ENCODE assay signal across 19 cellular contexts in genomic region chr20:25273046-25273445, GRCh38. TPM values are rescaled to one million over a fixed set of nuclear protein-coding genes. Genes with fewer than 3 reads are reported as not detected.
DNase-seq lines count a peak whose midpoint lies in the region; ATAC-seq, FAIRE-seq and TF ChIP-seq lines count a peak whose summit lies in the region.
"Had no signal": no experiment of that assay in that cellular context is flagged by ENCODE, and none has a peak within 500 bp of the region (broad histone marks: within the 10 kb centered on the region; RNA-seq: fewer than 3 reads in every experiment).

No MANE protein-coding gene starts in this region.

- no peak for FAIRE-seq in HepG2 (lab: Jason Lieb, UNC)
- FAIRE-seq: K562 had no signal

- no peak overlapping the region for H3K4me2 ChIP-seq in HepG2 (ENCODE audit: low read depth, low read length)
- H3K4me2 ChIP-seq in osteoblast (ENCODE audit: insufficient read depth, low read length), result no peak overlapping the region

- no peaks in the 10 kb centered on the region for H3K27me3 ChIP-seq in right lobe of liver
- H3K27me3 ChIP-seq in HepG2 (ENCODE audit: control insufficient read depth in 1 of 2, insufficient read depth in 2 of 2, low read length in 2 of 2), result no peaks in the 10 kb centered on the region
- H3K27me3 ChIP-seq in osteoblast (ENCODE audit: insufficient read depth, low read length), result no peaks in the 10 kb centered on the region
- no peaks in the 10 kb centered on the region for H3K27me3 ChIP-seq in transverse colon
- H3K27me3 ChIP-seq: brain microvascular endothelial cell, upper lobe of left lung had no signal

- H3K9ac ChIP-seq in HepG2 (ENCODE audit: insufficient read depth, low read depth, low read length), result no peak overlapping the region

- H3K4me3 ChIP-seq in right lobe of liver, result no peak overlapping the region
- no peak overlapping the region for H3K4me3 ChIP-seq in HepG2 (replicated peaks in 1 of 3; ENCODE audit: insufficient read depth in 1 of 3, low read depth in 2 of 3, low read length in 3 of 3)
- H3K4me3 ChIP-seq in osteoblast (ENCODE audit: insufficient read depth, low read length), result no peak overlapping the region
- no peak overlapping the region for H3K4me3 ChIP-seq in transverse colon
- H3K4me3 ChIP-seq: K562, upper lobe of left lung had no signal

- DNase-seq in right lobe of liver, result peak in 2 of 3 donors; percentile 11 to 30
- DNase-seq in HepG2 (ENCODE audit: low spot score), result no peak
- peak; percentile 28 for DNase-seq in Right ventricle myocardium inferior (ENCODE audit: missing footprints)
- peak; percentile 66 for DNase-seq in osteoblast (ENCODE audit: insufficient read length, low spot score, missing footprints)
- peak; percentile 3 for DNase-seq in transverse colon
- DNase-seq in NCI-H1436 (lab: John Stamatoyannopoulos, UW), result no peak
- DNase-seq in ACHN, result no peak
- no peak for DNase-seq in NCI-H1417 (lab: John Stamatoyannopoulos, UW)
- DNase-seq: activated CD4-positive, alpha-beta T cell treated with anti-CD3 and anti-CD28 coated beads for 48 hours; activated T-cell treated with anti-CD3 and anti-CD28 coated beads, Interleukin-2, amount 50 U/mL, for 48 hours; effector memory CD4-positive, alpha-beta T cell; kidney glomerular epithelial cell; NCI-H1105 treated with DMSO at 0.1 percent for 48 hours; PC-3; upper lobe of left lung had no signal

- CTCF ChIA-PET in HepG2 (lab: Yijun Ruan, JAX; ENCODE audit: low intra/inter-chr PET ratio, low total read pairs), result no interaction called here

- H3K79me2 ChIP-seq in HepG2 (ENCODE audit: insufficient read depth, low read length), result no peaks in the 10 kb centered on the region
- peaks cover 32% of the 10 kb centered on the region for H3K79me2 ChIP-seq in osteoblast (ENCODE audit: insufficient read depth, low read length)

- TF ChIP-seq EP300 in HepG2 (IDR thresholded peaks at IDR 0.05; ENCODE audit: low read depth in 2 of 2, low read length in 2 of 2) (no peak), HepG2 (CRISPR knock-in tag; IDR thresholded peaks at IDR 0.05; ENCODE audit: borderline replicate concordance) (no peak), transverse colon (IDR thresholded peaks at IDR 0.05; ENCODE audit: low read depth) (no peak)

- H3K4me1 ChIP-seq in right lobe of liver (no peaks in the 10 kb centered on the region), HepG2 (ENCODE audit: insufficient read depth, low read length) (no peaks in the 10 kb centered on the region), osteoblast (ENCODE audit: insufficient read depth, low read length) (no peaks in the 10 kb centered on the region), transverse colon (peaks cover 0 to 3% (median 1%) of the 10 kb centered on the region in 4 donors)
- H3K4me1 ChIP-seq: upper lobe of left lung had no signal

- ATAC-seq in right lobe of liver (no peak), HepG2 (no peak), Right ventricle myocardium inferior (no peak)
- ATAC-seq: HCT116, K562, PC-3, T-cell had no signal

- H2AFZ ChIP-seq in HepG2 (ENCODE audit: low read length) (no peak overlapping the region), osteoblast (ENCODE audit: low read length) (no peak overlapping the region)

- in situ Hi-C loops in HepG2 (cut with HindIII; ENCODE audit: extremely low pct_ligation_motif_present, low pct_unique_long_range_greater_than_20kb) (no loop called here), transverse colon (cut with MboI; ENCODE audit: low pct_ligation_motif_present in 1 of 4, low pct_unique_long_range_greater_than_20kb in 1 of 4, low sequenced_read_pairs in 3 of 4) (no loop called here), ACHN (cut with HindIII; ENCODE audit: low pct_ligation_motif_present, low pct_unique_long_range_greater_than_20kb, low sequenced_read_pairs) (no loop called here)

- TF ChIP-seq CTCF in right lobe of liver (IDR thresholded peaks at IDR 0.05) (no peak), HepG2 (CRISPR knock-in tag; IDR thresholded peaks at IDR 0.05) (no peak), osteoblast (IDR thresholded peaks at IDR 0.05; ENCODE audit: extremely low read depth, low read depth, low read length) (no peak), transverse colon (IDR thresholded peaks at IDR 0.05) (no peak)

- H3K27ac ChIP-seq in right lobe of liver, result no peak overlapping the region
- no peak overlapping the region for H3K27ac ChIP-seq in HepG2 (ENCODE audit: extremely low read length, insufficient read depth, low read length)
- no peak overlapping the region for H3K27ac ChIP-seq in osteoblast (ENCODE audit: low read depth, low read length)
- peak overlapping the region; percentile 43 to 72 (median 57) for H3K27ac ChIP-seq in transverse colon
- H3K27ac ChIP-seq: brain microvascular endothelial cell, upper lobe of left lung had no signal

- POLR2A ChIA-PET in HepG2 (lab: Yijun Ruan, JAX), result no interaction called here

- intact Hi-C loops in right lobe of liver (cut with DNase I) (loop anchor here in 1 of 2 donors (10.0 kb wide), 1 partner anchor 78 kb away; the partner anchor contains the start of gene ENTPD6), HepG2 (cut with micrococcal nuclease; ENCODE audit: unreplicated experiment) (no loop called here), Right ventricle myocardium inferior (cut with DNase I) (no loop called here), transverse colon (cut with DNase I; ENCODE audit: low total_unique reads) (no loop called here)

- H3K9me3 ChIP-seq in right lobe of liver (no peaks in the 10 kb centered on the region), HepG2 (ENCODE audit: low read length) (no peaks in the 10 kb centered on the region), osteoblast (ENCODE audit: low read depth, low read length) (no peaks in the 10 kb centered on the region), transverse colon (no peaks in the 10 kb centered on the region)
- H3K9me3 ChIP-seq: upper lobe of left lung had no signal

- peaks cover 0 to 5% (median 0%) of the 10 kb centered on the region in 4 donors for H3K36me3 ChIP-seq in right lobe of liver
- H3K36me3 ChIP-seq in HepG2 (replicated peaks in 1 of 2; ENCODE audit: control insufficient read depth in 1 of 2, insufficient read depth in 2 of 2, low read length in 2 of 2), result peaks cover 61 to 77% of the 10 kb centered on the region in 2 experiments
- H3K36me3 ChIP-seq in osteoblast (ENCODE audit: insufficient read depth, low read length), result peaks cover 80% of the 10 kb centered on the region
- H3K36me3 ChIP-seq in transverse colon, result peaks cover 0 to 64% (median 33%) of the 10 kb centered on the region in 4 donors

- 94% methylated on average over 3 of the region's 10 CpGs for WGBS in right lobe of liver (ENCODE audit: insufficient coverage, low coverage, low lambda C conversion rate, missing lambda C conversion rate)
- WGBS in HepG2 (ENCODE audit: low lambda C conversion rate), result 96% methylated on average over 8 of the region's 10 CpGs
- 88% methylated on average over 10 of the region's 10 CpGs; no CpG with 5 or more reads in 1 of the 2 donors for WGBS in transverse colon (ENCODE audit: low coverage in 1 of 2), 2 donors

- H4K20me1 ChIP-seq in HepG2 (ENCODE audit: insufficient read depth, low read length) (no peaks in the 10 kb centered on the region), osteoblast (ENCODE audit: insufficient read depth, low read length) (peaks cover 19% of the 10 kb centered on the region)

- no peak for TF ChIP-seq RAD21 in HepG2 (CRISPR knock-in tag; IDR thresholded peaks at IDR 0.05)

- TF ChIP-seq POLR2A in right lobe of liver (IDR thresholded peaks at IDR 0.05), result no peak
- no peak for TF ChIP-seq POLR2A in HepG2 (IDR thresholded peaks at IDR 0.05; ENCODE audit: insufficient read depth in 1 of 2, low read depth in 2 of 2, low read length in 2 of 2)
- no peak for TF ChIP-seq POLR2A in transverse colon (IDR thresholded peaks at IDR 0.05)

- no TSS peak for BruUV-seq in HepG2 (replicated peaks; lab: Mats Ljungman, UMichigan)

TF ChIP-seq in HepG2, 621 proteins besides CTCF, POLR2A, EP300 and RAD21 (continues in another document):
- no peak for TF ChIP-seq SIX4 (CRISPR knock-in tag; IDR thresholded peaks at IDR 0.05)

RNA-seq across cellular contexts. Expression of gene PYGB, which starts 25.2 kb away (rescaled TPM):
- 10 to 100 TPM in 3 of 6 experiments, 1 to 10 TPM in 3; 6.6 to 27.4 (median 13.2) TPM for total RNA-seq in right lobe of liver
- 82.0 and 86.3 TPM in 2 replicates for total RNA-seq in HepG2 (2016; rRNA removed; fragmentation: Illumina TruSeq; extraction: Trizol)
- 5.4 and 6.5 TPM in 2 replicates for total RNA-seq in HepG2 (2016; cell fraction: cytosol; rRNA removed; fragmentation: Illumina TruSeq; extraction: Trizol; ENCODE audit: low read depth)
- 69.1 and 89.6 TPM in 2 replicates for total RNA-seq in HepG2 (2016; cell fraction: insoluble cytoplasmic fraction; rRNA removed; fragmentation: Illumina TruSeq; extraction: Trizol)
- 18.0 and 19.5 TPM in 2 replicates for total RNA-seq in HepG2 (2016; cell fraction: membrane; rRNA removed; fragmentation: Illumina TruSeq; extraction: Trizol)
- total RNA-seq in HepG2 (2016; cell fraction: nucleus; rRNA removed; fragmentation: Illumina TruSeq; extraction: Trizol), result 59.8 and 63.0 TPM in 2 replicates
- polyA plus RNA-seq in HepG2 (2011; rRNA removed), result 24.2 and 37.5 TPM in 2 replicates
- 24.4 and 27.4 TPM in 2 replicates for polyA plus RNA-seq in HepG2 (2011; cell fraction: cytosol; rRNA removed)
- polyA plus RNA-seq in HepG2 (2011; cell fraction: nucleus; rRNA removed), result 111 and 112 TPM in 2 replicates
- polyA plus RNA-seq in HepG2 (2012), result 26.9 and 46.5 TPM in 2 replicates
- 3.5 TPM in 2 replicates for polyA plus RNA-seq in HepG2 (2016; cell fraction: cytosol; fragmentation: Illumina TruSeq; extraction: Trizol; ENCODE audit: low read depth)
- polyA plus RNA-seq in HepG2 (2016; cell fraction: insoluble cytoplasmic fraction; fragmentation: Illumina TruSeq; extraction: Trizol; ENCODE audit: low read depth), result 45.7 and 58.6 TPM in 2 replicates
- 7.2 and 9.8 TPM in 2 replicates for polyA plus RNA-seq in HepG2 (2016; cell fraction: membrane; fragmentation: Illumina TruSeq; extraction: Trizol; ENCODE audit: low read depth)
- 79.7 and 85.5 TPM in 2 replicates for polyA plus RNA-seq in HepG2 (2016; cell fraction: nucleus; fragmentation: Illumina TruSeq; extraction: Trizol; ENCODE audit: insufficient read depth, low read depth)
- polyA minus RNA-seq in HepG2 (2011; rRNA and poly(A)+ RNA removed; ENCODE audit: low replicate concordance), result 26.5 and 80.5 TPM in 2 replicates
- polyA minus RNA-seq in HepG2 (2011; cell fraction: cytosol; rRNA and poly(A)+ RNA removed), result 36.1 and 38.1 TPM in 2 replicates
- 27.9 and 31.3 TPM in 2 replicates for polyA minus RNA-seq in HepG2 (2011; cell fraction: nucleus; rRNA and poly(A)+ RNA removed)
- 174 TPM for total RNA-seq in Right ventricle myocardium inferior
- total RNA-seq in osteoblast, result 191 and 194 TPM in 2 replicates
- total RNA-seq in transverse colon, result 100 to 1,000 TPM; 195 to 554 (median 359) TPM

Comparison
In these comparisons a context has a peak if more than half of its experiments do, and no peak if none do; other contexts are left out.
1. DNase-seq: peak in right lobe of liver (2 of 3), Right ventricle myocardium inferior (single experiment), osteoblast (single experiment) and transverse colon (single experiment); none in HepG2 (single experiment), NCI-H1436 (single experiment), ACHN (single experiment) and NCI-H1417 (0 of 3).
2. H3K27ac ChIP-seq: peak in transverse colon (4 of 4); none in right lobe of liver (0 of 3), HepG2 (single experiment) and osteoblast (single experiment).